Comparison of ENCODE assay signal across 8 cellular contexts in the genomic region with DNA sequence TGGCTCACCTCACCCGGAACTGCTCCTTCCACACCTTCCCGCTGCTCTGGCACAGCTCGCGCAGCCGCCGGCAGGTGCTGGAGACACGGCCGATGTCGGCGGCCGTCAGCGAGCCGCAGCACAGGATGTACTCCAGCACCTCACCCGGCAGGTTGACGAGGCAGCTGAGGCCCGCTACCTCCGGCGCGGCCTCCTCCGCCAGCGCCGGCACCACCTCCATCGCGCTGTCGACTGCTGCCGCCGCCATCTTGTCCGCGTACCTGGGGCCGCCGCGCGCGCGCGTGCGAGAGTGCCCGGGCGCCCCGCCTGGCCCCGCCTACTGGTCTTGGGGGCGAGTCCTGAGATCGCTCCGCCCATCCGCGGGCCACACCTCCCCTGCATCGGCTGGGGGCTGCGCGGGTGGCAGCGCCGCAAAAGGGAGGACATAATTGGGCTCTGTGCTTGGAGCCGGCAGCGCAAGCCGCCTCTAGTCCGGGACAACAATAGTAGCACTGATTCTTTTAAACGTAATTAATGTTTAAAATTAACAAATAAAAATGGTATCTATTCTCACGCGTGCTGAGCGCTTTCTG. TPM values are rescaled to one million over a fixed set of nuclear protein-coding genes. Genes with fewer than 3 reads are reported as not detected.
DNase-seq lines count a peak whose midpoint lies in the region; ATAC-seq and TF ChIP-seq lines count a peak whose summit lies in the region.

A gene with protein sequence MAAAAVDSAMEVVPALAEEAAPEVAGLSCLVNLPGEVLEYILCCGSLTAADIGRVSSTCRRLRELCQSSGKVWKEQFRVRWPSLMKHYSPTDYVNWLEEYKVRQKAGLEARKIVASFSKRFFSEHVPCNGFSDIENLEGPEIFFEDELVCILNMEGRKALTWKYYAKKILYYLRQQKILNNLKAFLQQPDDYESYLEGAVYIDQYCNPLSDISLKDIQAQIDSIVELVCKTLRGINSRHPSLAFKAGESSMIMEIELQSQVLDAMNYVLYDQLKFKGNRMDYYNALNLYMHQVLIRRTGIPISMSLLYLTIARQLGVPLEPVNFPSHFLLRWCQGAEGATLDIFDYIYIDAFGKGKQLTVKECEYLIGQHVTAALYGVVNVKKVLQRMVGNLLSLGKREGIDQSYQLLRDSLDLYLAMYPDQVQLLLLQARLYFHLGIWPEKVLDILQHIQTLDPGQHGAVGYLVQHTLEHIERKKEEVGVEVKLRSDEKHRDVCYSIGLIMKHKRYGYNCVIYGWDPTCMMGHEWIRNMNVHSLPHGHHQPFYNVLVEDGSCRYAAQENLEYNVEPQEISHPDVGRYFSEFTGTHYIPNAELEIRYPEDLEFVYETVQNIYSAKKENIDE (minus strand): TSS at position 261 of the 572 bp plus-strand sequence. CDS start 14 bp downstream, at position 247.

- ATAC-seq in GM19035 (IDR thresholded peaks at IDR 0.05; ENCODE audit: unreplicated experiment) (peak; percentile 93), HG03342 (IDR thresholded peaks at IDR 0.05; ENCODE audit: unreplicated experiment) (peak; percentile 90)

- DNase-seq in AG09319 (ENCODE audit: extremely low read depth, low read depth) (peak; percentile 42), NCI-H446 (lab: John Stamatoyannopoulos, UW) (peak; percentile 59 to 93), chondrocyte (ENCODE audit: low spot score) (peak; percentile 94), kidney glomerular epithelial cell (lab: John Stamatoyannopoulos, UW) (peak; percentile 78)
- peak; percentile 83 to 90 for DNase-seq in activated CD4-positive, alpha-beta T cell treated with anti-CD3 and anti-CD28 coated beads for 24 hours (ENCODE audit: low read depth in 2 of 2)
- DNase-seq in stimulated activated CD4-positive, alpha-beta T cell treated with anti-CD3 and anti-CD28 coated beads, Interleukin-15, amount 100 ng/mL, for 48 hours (ENCODE audit: low read depth in 2 of 2) = peak; percentile 87 to 89

- TF ChIP-seq CTCF in AG09319 (IDR thresholded peaks at IDR 0.05; ENCODE audit: low read depth, low read length) (no peak), chondrocyte (IDR thresholded peaks at IDR 0.05) (no peak)

- H3K36me3 Mint-ChIP-seq in chondrocyte (ENCODE audit: low read depth) = peaks cover 3% of the 10 kb centered on the region

- H3K9me3 Mint-ChIP-seq in chondrocyte (ENCODE audit: low read depth) = peaks cover 7% of the 10 kb centered on the region

- H3K4me1 Mint-ChIP-seq in chondrocyte (ENCODE audit: low read depth) = peaks cover 21% of the 10 kb centered on the region

- H3K4me3 Mint-ChIP-seq in chondrocyte (ENCODE audit: unreplicated experiment) = peak within 1 kb of the TSS; percentile 89

- peaks cover 7% of the 10 kb centered on the region for H3K27me3 Mint-ChIP-seq in chondrocyte (ENCODE audit: low read depth)

- peak within 1 kb of the TSS; percentile 75 for H3K27ac Mint-ChIP-seq in chondrocyte (ENCODE audit: unreplicated experiment)

RNA-seq across cellular contexts. Expression of the gene that starts here (rescaled TPM):
- 28.5 to 39.2 TPM (median 29.3 TPM) in 3 replicates for total RNA-seq in chondrocyte

Comparison
In these comparisons a context has a peak if more than half of its experiments do, and no peak if none do; other contexts are left out.
1. Peak in every context shown above with its lines: DNase-seq and ATAC-seq.
2. DNase-seq: peak in every context shown above with its lines; median percentile 94 in chondrocyte; 88 in stimulated activated CD4-positive, alpha-beta T cell treated with anti-CD3 and anti-CD28 coated beads, Interleukin-15, amount 100 ng/mL, for 48 hours; 86 in activated CD4-positive, alpha-beta T cell treated with anti-CD3 and anti-CD28 coated beads for 24 hours; 78 in kidney glomerular epithelial cell; 76 in NCI-H446; 42 in AG09319.